In the genomic region with DNA sequence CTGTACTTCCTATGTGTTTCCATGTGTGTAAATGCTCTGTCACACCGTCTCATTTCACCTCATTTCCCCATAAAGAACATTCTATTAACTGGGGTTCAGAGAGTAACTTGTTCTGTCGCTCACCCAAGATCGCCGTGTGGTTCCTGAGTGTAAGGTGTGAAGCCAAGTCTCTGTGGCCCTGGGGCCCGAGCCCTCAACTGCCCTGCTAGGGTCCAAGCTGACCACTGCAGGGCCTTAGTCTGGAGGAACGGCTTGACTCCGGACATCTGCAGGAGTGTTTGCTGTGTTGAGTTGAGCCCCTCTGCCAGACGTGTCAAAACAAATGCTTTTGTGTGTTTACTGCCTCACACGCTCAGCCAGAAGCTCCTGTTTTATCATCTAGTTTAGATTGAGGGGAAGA, we compare ENCODE assay signal across 19 cellular contexts.
DNase-seq lines count a peak whose midpoint lies in the region; TF ChIP-seq lines count a peak whose summit lies in the region.
"Had no signal": no experiment of that assay in that cellular context is flagged by ENCODE, and none has a peak within 500 bp of the region (broad histone marks: within the 10 kb centered on the region; RNA-seq: fewer than 3 reads in every experiment).

No MANE protein-coding gene starts in this region.

- peak overlapping the region in 4 of 5 experiments; percentile 61 to 91 (median 86) for H3K27ac Mint-ChIP-seq in brain

- H3K9ac ChIP-seq in Karpas-422 (ENCODE audit: low read length) = no peak overlapping the region

- H3K27ac ChIP-seq in Karpas-422 (ENCODE audit: low read length) = peak overlapping the region; percentile 16; the same call in 1 of the 2 replicates
- H3K27ac ChIP-seq in mesodermal cell (ENCODE audit: low read depth, low read length, severe bottlenecking) = peak overlapping the region; percentile 66
- no peak overlapping the region for H3K27ac ChIP-seq in spleen
- H3K27ac ChIP-seq: C4-2B, SK-N-MC had no signal

- no peak overlapping the region for H2AFZ ChIP-seq in Karpas-422 (ENCODE audit: low read length)

- H3K9me2 ChIP-seq in Karpas-422 (replicated peaks; ENCODE audit: insufficient read depth, low read length) = no peaks in the 10 kb centered on the region

- H3K9me3 ChIP-seq in Karpas-422 (ENCODE audit: low read length) (no peaks in the 10 kb centered on the region), mesodermal cell (ENCODE audit: control insufficient read depth, low read length) (no peaks in the 10 kb centered on the region), spleen (no peaks in the 10 kb centered on the region)

- no peaks in the 10 kb centered on the region for H3K27me3 Mint-ChIP-seq in brain

- H3K79me2 ChIP-seq in Karpas-422 (ENCODE audit: low read length) = peaks cover 92% of the 10 kb centered on the region

- no peaks in the 10 kb centered on the region for H4K20me1 ChIP-seq in Karpas-422 (ENCODE audit: insufficient read depth, low read depth, low read length)

- peaks cover 4% of the 10 kb centered on the region for H3K36me3 Mint-ChIP-seq in brain

- intact Hi-C loops in spleen (cut with DNase I; ENCODE audit: low total_unique reads) = no loop called here

- no peaks in the 10 kb centered on the region for H3K9me3 Mint-ChIP-seq in brain

- 84 to 91% methylated on average over 5 to 8 of the region's 9 CpGs for WGBS in mesodermal cell (ENCODE audit: insufficient coverage in 2 of 2), 2 experiments
- 91 to 98% (median 95%) methylated on average over 8 to 9 of the region's 9 CpGs for WGBS in spleen, 5 donors

- H3K4me3 ChIP-seq in Karpas-422 (ENCODE audit: low read length) = no peak overlapping the region
- H3K4me3 ChIP-seq in mesodermal cell (ENCODE audit: extremely low read depth, insufficient read depth, low read length, poor library complexity, severe bottlenecking) = no peak overlapping the region
- no peak overlapping the region for H3K4me3 ChIP-seq in spleen
- no peak overlapping the region for H3K4me3 ChIP-seq in foreskin fibroblast (ENCODE audit: low read depth in 1 of 2, low read length in 2 of 2)
- H3K4me3 ChIP-seq: SK-N-MC had no signal

- TF ChIP-seq CTCF in brain (conservative IDR thresholded peaks at IDR 0.05) (no peak), spleen (IDR thresholded peaks at IDR 0.05 in 8 of 11, conservative IDR thresholded peaks at IDR 0.05 in 3 of 11) (no peak), foreskin fibroblast (IDR thresholded peaks at IDR 0.05; ENCODE audit: low read depth, low read length) (no peak)

- H3K4me1 ChIP-seq in Karpas-422 (ENCODE audit: low read length) (peaks cover 42% of the 10 kb centered on the region), mesodermal cell (ENCODE audit: control insufficient read depth, insufficient read depth, low read length, poor library complexity, severe bottlenecking) (peaks cover 31% of the 10 kb centered on the region), spleen (peaks cover 13 to 44% (median 22%) of the 10 kb centered on the region in 6 donors)

- TF ChIP-seq POLR2A in spleen (IDR thresholded peaks at IDR 0.05) = no peak

- H3K27me3 ChIP-seq in Karpas-422 (ENCODE audit: low read length) = no peaks in the 10 kb centered on the region
- H3K27me3 ChIP-seq in spleen (replicated peaks in 1 of 7) = no peaks in the 10 kb centered on the region

- DNase-seq in Karpas-422 = no peak
- DNase-seq in spleen = peak; percentile 57
- DNase-seq in foreskin fibroblast = no peak
- DNase-seq in ureter (ENCODE audit: low spot score) = no peak
- DNase-seq in mesenteric fat pad (ENCODE audit: low spot score) = no peak
- DNase-seq: DMS79 treated with DMSO at 0.1 percent for 48 hours; KBM-7; NCI-H1048; NCI-H1436 treated with DMSO at 0.1 percent for 48 hours; NCI-H2081; NCI-H2171 treated with DMSO at 0.1 percent for 48 hours; NCI-H446 treated with DMSO at 0.1 percent for 48 hours; NCI-H69; NK-92 treated with Interleukin-12 subunit alpha and Interleukin-12 subunit beta, amount 100 ng/mL, for 24 hours; OCI-M1 had no signal

- no peak overlapping the region for H3K4me3 Mint-ChIP-seq in brain

- H3K36me3 ChIP-seq in Karpas-422 (ENCODE audit: insufficient read depth, low read length) (no peaks in the 10 kb centered on the region), mesodermal cell (ENCODE audit: control insufficient read depth, insufficient read depth, low read length) (peaks cover 3% of the 10 kb centered on the region), spleen (no peaks in the 10 kb centered on the region)

- no peaks in the 10 kb centered on the region for H3K4me1 Mint-ChIP-seq in brain

- no peak overlapping the region for H3K4me2 ChIP-seq in Karpas-422 (ENCODE audit: low read depth, low read length, poor library complexity, severe bottlenecking)

Comparison
In these comparisons a context has a peak if more than half of its experiments do, and no peak if none do; other contexts are left out.
1. H3K27ac ChIP-seq: peak in Karpas-422 (single experiment) and mesodermal cell (single experiment); none in spleen (0 of 8).